1 cellular context compared by ENCODE assay signal in the genomic region with DNA sequence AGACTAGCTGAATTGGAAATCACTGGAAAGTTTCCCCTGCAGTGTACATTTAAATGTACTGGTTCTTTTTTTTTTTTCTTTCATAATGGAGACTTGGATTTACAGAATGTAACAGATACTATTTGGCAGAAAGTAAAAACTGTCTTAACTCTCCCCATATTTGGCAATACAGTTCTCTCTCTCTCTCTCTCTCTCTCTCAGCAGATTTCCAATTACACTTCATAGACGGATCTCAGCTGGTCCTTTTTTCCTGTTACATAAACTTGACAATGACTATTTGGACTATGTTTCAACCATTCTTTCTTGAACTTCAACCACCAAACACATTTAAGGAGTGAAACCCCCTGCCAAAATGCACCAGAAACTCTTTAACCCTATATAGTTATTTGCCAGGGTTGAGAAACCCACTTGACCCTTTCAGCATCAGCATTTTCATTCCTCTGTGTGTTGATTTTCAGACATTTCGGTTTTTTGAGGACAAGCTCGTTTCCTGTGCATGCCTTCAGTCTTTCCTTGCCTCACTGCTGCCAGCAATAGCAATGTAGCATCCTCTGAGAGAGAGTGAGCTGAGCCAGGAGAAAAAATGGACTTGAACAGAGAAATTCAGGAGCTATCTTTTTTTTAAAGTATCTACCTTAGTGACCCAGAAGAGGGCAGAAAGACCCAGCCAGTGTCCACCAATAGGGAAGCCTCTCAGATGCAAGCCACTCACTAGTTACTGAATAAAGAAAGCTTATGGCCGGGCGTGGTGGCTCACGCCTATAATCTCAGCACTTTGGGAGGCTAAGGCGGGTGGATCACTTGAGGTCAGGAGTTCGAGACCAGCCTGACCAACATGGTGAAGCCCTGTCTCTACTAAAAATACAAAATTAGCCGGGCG.
TF ChIP-seq lines count a peak whose summit lies in the region.

No MANE protein-coding gene starts in this region.

TF ChIP-seq in H1, 55 proteins besides CTCF, POLR2A, EP300 and RAD21:
- no peak for TF ChIP-seq TEAD4 (IDR thresholded peaks at IDR 0.05; ENCODE audit: low read depth, low read length)
- no peak for TF ChIP-seq CEBPB (IDR thresholded peaks at IDR 0.05; ENCODE audit: low read depth, low read length)
- TF ChIP-seq BACH1 (IDR thresholded peaks at IDR 0.05; ENCODE audit: low read length): no peak
- TF ChIP-seq HDAC2 (IDR thresholded peaks at IDR 0.05; ENCODE audit: borderline replicate concordance in 1 of 2, low read depth in 2 of 2, low read length in 2 of 2): no peak
- TF ChIP-seq KDM4A (IDR thresholded peaks at IDR 0.05; ENCODE audit: low read depth, low read length, severe bottlenecking): no peak
- TF ChIP-seq CBX5 (IDR thresholded peaks at IDR 0.05; ENCODE audit: low read depth, low read length): no peak
- no peak for TF ChIP-seq ASH2L (IDR thresholded peaks at IDR 0.05; ENCODE audit: low read length)
- TF ChIP-seq EGR1 (IDR thresholded peaks at IDR 0.05; ENCODE audit: borderline replicate concordance, low read depth, low read length): no peak
- no peak for TF ChIP-seq RBBP5 (IDR thresholded peaks at IDR 0.05; ENCODE audit: borderline replicate concordance, low read depth, low read length)
- no peak for TF ChIP-seq SP2 (IDR thresholded peaks at IDR 0.05; ENCODE audit: low read length)
- TF ChIP-seq CHD2 (IDR thresholded peaks at IDR 0.05; ENCODE audit: low read length): no peak
- no peak for TF ChIP-seq TAF7 (optimal IDR thresholded peaks at IDR 0.05; ENCODE audit: borderline replicate concordance, low read depth, low read length)
- no peak for TF ChIP-seq NRF1 (IDR thresholded peaks at IDR 0.05; ENCODE audit: low read depth, low read length)
- TF ChIP-seq ATF2 (IDR thresholded peaks at IDR 0.05; ENCODE audit: low read length): no peak
- TF ChIP-seq ZNF274 (IDR thresholded peaks at IDR 0.05; ENCODE audit: borderline replicate concordance, extremely low read depth, low read length): no peak
- no peak for TF ChIP-seq SP4 (IDR thresholded peaks at IDR 0.05; ENCODE audit: low read length)
- TF ChIP-seq SRF (IDR thresholded peaks at IDR 0.05; ENCODE audit: low read depth, low read length): no peak
- no peak for TF ChIP-seq POLR2AphosphoS5 (IDR thresholded peaks at IDR 0.05; ENCODE audit: low read depth, low read length)
